14 cellular contexts compared by ENCODE assay signal in genomic region chr10:114613237-114613979, GRCh38. TPM values are rescaled to one million over a fixed set of nuclear protein-coding genes. Genes with fewer than 3 reads are reported as not detected.
A peak's percentile ranks its signal among the peaks of the same experiment; 100 is the strongest.
DNase-seq lines count a peak whose midpoint lies in the region; ATAC-seq, FAIRE-seq and TF ChIP-seq lines count a peak whose summit lies in the region.
"Had no signal": no experiment of that assay in that cellular context is flagged by ENCODE, and none has a peak within 500 bp of the region (broad histone marks: within the 10 kb centered on the region; RNA-seq: fewer than 3 reads in every experiment).

No MANE protein-coding gene starts in this region.

- H3K36me3 ChIP-seq in heart left ventricle (peaks cover 0 to 16% (median 0%) of the 10 kb centered on the region in 9 donors), mucosa of descending colon (ENCODE audit: low read depth) (no peaks in the 10 kb centered on the region), vagina (no peaks in the 10 kb centered on the region), spleen (no peaks in the 10 kb centered on the region)

- peak overlapping the region; percentile 11 to 85 (median 62) for H3K27ac ChIP-seq in heart left ventricle
- peak overlapping the region; percentile 70 for H3K27ac ChIP-seq in vagina
- H3K27ac ChIP-seq in spleen, result no peak overlapping the region
- H3K27ac ChIP-seq: HL-60 had no signal

- peak; percentile 89 for FAIRE-seq in RCC 7860 (lab: Jason Lieb, UNC)
- FAIRE-seq: GM12891 had no signal

- TF ChIP-seq CTCF in heart left ventricle (IDR thresholded peaks at IDR 0.05), result no peak
- no peak for TF ChIP-seq CTCF in mucosa of descending colon (IDR thresholded peaks at IDR 0.05)
- no peak for TF ChIP-seq CTCF in vagina (IDR thresholded peaks at IDR 0.05)
- TF ChIP-seq CTCF in spleen (IDR thresholded peaks at IDR 0.05 in 8 of 11, conservative IDR thresholded peaks at IDR 0.05 in 3 of 11), result no peak

- H3K9me3 ChIP-seq in heart left ventricle (no peaks in the 10 kb centered on the region), mucosa of descending colon (no peaks in the 10 kb centered on the region), vagina (no peaks in the 10 kb centered on the region), spleen (no peaks in the 10 kb centered on the region)

- DNase-seq in RCC 7860 (ENCODE audit: low spot score), result peak; percentile 80
- no peak for DNase-seq in heart left ventricle
- peak in 2 of 3 donors; percentile 49 to 74 for DNase-seq in mucosa of descending colon
- no peak for DNase-seq in vagina (ENCODE audit: extremely low spot score in 2 of 2)
- DNase-seq in spleen, result no peak
- no peak for DNase-seq in activated CD4-positive, CD25-positive, alpha-beta regulatory T cell treated with anti-CD3 and anti-CD28 coated beads, Interleukin-2, amount 50 U/mL, for 72 hours
- no peak for DNase-seq in RPMI8226
- DNase-seq: activated CD4-positive, alpha-beta T cell treated with anti-CD3 and anti-CD28 coated beads, Interleukin-2, amount 10 ng/mL, durations not matched to agents 24 days and 14 days; Karpas-422; mesendoderm; NCI-H1694 treated with DMSO at 0.1 percent for 48 hours; NCI-H526 treated with DMSO at 0.1 percent for 48 hours had no signal

- H3K4me1 ChIP-seq in heart left ventricle (peaks cover 7 to 98% (median 73%) of the 10 kb centered on the region in 12 donors), mucosa of descending colon (ENCODE audit: low read depth) (peaks cover 32% of the 10 kb centered on the region), vagina (peaks cover 14% of the 10 kb centered on the region), spleen (peaks cover 0 to 12% (median 2%) of the 10 kb centered on the region in 6 donors)

- H3K4me3 ChIP-seq in heart left ventricle, result peak overlapping the region in 1 of 12 donors; percentile 8
- no peak overlapping the region for H3K4me3 ChIP-seq in mucosa of descending colon
- H3K4me3 ChIP-seq in vagina, result no peak overlapping the region
- H3K4me3 ChIP-seq in spleen, result no peak overlapping the region

- WGBS in heart left ventricle, 4 donors, result 55 to 59% (median 58%) methylated on average over 4 of the region's 4 CpGs
- 77 to 85% (median 83%) methylated on average over 4 of the region's 4 CpGs for WGBS in spleen, 5 donors

- intact Hi-C loops in heart left ventricle (cut with DNase I), result no loop called here
- intact Hi-C loops in mucosa of descending colon (cut with DNase I, micrococcal nuclease), result no loop called here
- intact Hi-C loops in vagina (cut with DNase I), result no loop called here
- intact Hi-C loops in spleen (cut with DNase I; ENCODE audit: low total_unique reads), result no loop called here

- ATAC-seq in heart left ventricle (peak in 2 of 4 donors; percentile 22 to 28), mucosa of descending colon (peak; percentile 92)

- H3K27me3 ChIP-seq in heart left ventricle (no peaks in the 10 kb centered on the region), vagina (no peaks in the 10 kb centered on the region), spleen (replicated peaks in 1 of 7) (no peaks in the 10 kb centered on the region)

- TF ChIP-seq POLR2A in heart left ventricle (IDR thresholded peaks at IDR 0.05) (no peak), vagina (IDR thresholded peaks at IDR 0.05) (no peak), spleen (IDR thresholded peaks at IDR 0.05) (no peak)

RNA-seq across cellular contexts. Expression of gene ABLIM1, which starts 44.7 kb away (rescaled TPM):
- 100 to 1,000 TPM; 491 to 713 (median 575) TPM for total RNA-seq in heart left ventricle
- 100 to 1,000 TPM; 242 to 276 TPM for polyA plus RNA-seq in heart left ventricle
- total RNA-seq in mucosa of descending colon, result 100 to 1,000 TPM in 2 of 3 donors, 10 to 100 TPM in 1; 67.1 to 122 (median 103) TPM
- 176 TPM for total RNA-seq in vagina
- 10 to 100 TPM; 31.5 to 59.4 (median 43.1) TPM for total RNA-seq in spleen
- polyA plus RNA-seq in spleen, result 10 to 100 TPM; 11.0 to 13.6 (median 11.7) TPM

Comparison
In these comparisons a context has a peak if more than half of its experiments do, and no peak if none do; other contexts are left out.
1. DNase-seq: peak in RCC 7860 (single experiment) and mucosa of descending colon (2 of 3); none in heart left ventricle (0 of 5), vagina (0 of 2), spleen (single experiment), activated CD4-positive, CD25-positive, alpha-beta regulatory T cell treated with anti-CD3 and anti-CD28 coated beads, Interleukin-2, amount 50 U/mL, for 72 hours (single experiment) and RPMI8226 (single experiment).
2. H3K27ac ChIP-seq: peak in heart left ventricle (12 of 12) and vagina (single experiment); none in spleen (0 of 8).